Comparison of ENCODE assay signal across 15 cellular contexts in genomic region chrX:150503898-150504219, GRCh38.
DNase-seq lines count a peak whose midpoint lies in the region; ATAC-seq, FAIRE-seq and TF ChIP-seq lines count a peak whose summit lies in the region.
"Had no signal": no experiment of that assay in that cellular context is flagged by ENCODE, and none has a peak within 500 bp of the region (broad histone marks: within the 10 kb centered on the region; RNA-seq: fewer than 3 reads in every experiment).

No MANE protein-coding gene starts in this region.

- no peaks in the 10 kb centered on the region for H3K9me3 ChIP-seq in left ventricle myocardium inferior (replicated peaks)
- no peaks in the 10 kb centered on the region for H3K9me3 ChIP-seq in heart left ventricle
- no peaks in the 10 kb centered on the region for H3K9me3 ChIP-seq in RWPE2 (ENCODE audit: severe bottlenecking)
- H3K9me3 ChIP-seq in upper lobe of right lung, result no peaks in the 10 kb centered on the region
- H3K9me3 ChIP-seq: HAP-1 had no signal

- H3K27ac ChIP-seq in left ventricle myocardium inferior (replicated peaks) (peak overlapping the region; percentile 88), heart left ventricle (no peak overlapping the region), RWPE2 (ENCODE audit: poor library complexity, severe bottlenecking) (no peak overlapping the region), layer of hippocampus (ENCODE audit: low read depth, low read length) (peak overlapping the region; percentile 55), upper lobe of right lung (peak overlapping the region; percentile 17)
- H3K27ac ChIP-seq: VCaP had no signal

- H3K36me3 ChIP-seq in left ventricle myocardium inferior (no peaks in the 10 kb centered on the region), heart left ventricle (no peaks in the 10 kb centered on the region), RWPE2 (ENCODE audit: low read depth) (no peaks in the 10 kb centered on the region), upper lobe of right lung (no peaks in the 10 kb centered on the region)
- H3K36me3 ChIP-seq: HAP-1 had no signal

- DNase-seq in left ventricle myocardium inferior, result no peak
- DNase-seq in heart left ventricle, result no peak
- DNase-seq in RWPE2 (ENCODE audit: low spot score), result no peak
- DNase-seq in upper lobe of right lung, result peak; percentile 65
- DNase-seq in mucosa of gallbladder (ENCODE audit: low spot score), result no peak
- DNase-seq in HPDE6-E6E7 (ENCODE audit: extremely low spot score), result no peak
- DNase-seq in HTR-8/SVneo (ENCODE audit: insufficient read length, low spot score), result no peak
- DNase-seq: activated CD4-positive, alpha-beta memory T cell treated with anti-CD3 and anti-CD28 coated beads, Interleukin-2, amount 10 ng/mL, durations not matched to agents 7 days and 5 days; left ventricle myocardium superior; NCI-H1105 treated with DMSO at 0.1 percent for 48 hours; stimulated activated CD4-positive, alpha-beta T cell treated with anti-CD3 and anti-CD28 coated beads, Interleukin-2, amount 100 ng/mL, for 24 hours had no signal

- 74 to 90% (median 85%) methylated on average over 3 to 5 of the region's 5 CpGs for WGBS in heart left ventricle, 4 donors

- peaks cover 51% of the 10 kb centered on the region for H3K4me1 ChIP-seq in left ventricle myocardium inferior
- H3K4me1 ChIP-seq in heart left ventricle, result peaks cover 0 to 37% (median 6%) of the 10 kb centered on the region in 12 donors
- H3K4me1 ChIP-seq in RWPE2 (ENCODE audit: insufficient read depth, poor library complexity, severe bottlenecking), result no peaks in the 10 kb centered on the region
- peaks cover 10% of the 10 kb centered on the region for H3K4me1 ChIP-seq in upper lobe of right lung

- no peak for ATAC-seq in heart left ventricle
- ATAC-seq in RWPE2 (ENCODE audit: low read depth), result peak; percentile 73
- peak; percentile 72 for ATAC-seq in upper lobe of right lung
- ATAC-seq: left ventricle myocardium superior had no signal

- H3K27me3 ChIP-seq in left ventricle myocardium inferior (ENCODE audit: low read depth) (no peaks in the 10 kb centered on the region), heart left ventricle (no peaks in the 10 kb centered on the region), RWPE2 (ENCODE audit: insufficient read depth, poor library complexity, severe bottlenecking) (no peaks in the 10 kb centered on the region), layer of hippocampus (ENCODE audit: control insufficient read depth, insufficient read depth, low read length) (no peaks in the 10 kb centered on the region), upper lobe of right lung (no peaks in the 10 kb centered on the region)

- intact Hi-C loops in left ventricle myocardium inferior (cut with micrococcal nuclease) (no loop called here), heart left ventricle (cut with DNase I) (loop anchor here in 5 of 10 donors (10.0 kb wide), 3 partner anchors 61 to 91 kb away; partner anchors contain the start of gene MTM1 (in 1 of the 5)), upper lobe of right lung (cut with DNase I) (no loop called here)

- TF ChIP-seq POLR2A in heart left ventricle (IDR thresholded peaks at IDR 0.05), result no peak

- H3K4me3 ChIP-seq in left ventricle myocardium inferior (no peak overlapping the region), heart left ventricle (no peak overlapping the region), RWPE2 (ENCODE audit: severe bottlenecking) (no peak overlapping the region), upper lobe of right lung (no peak overlapping the region)
- H3K4me3 ChIP-seq: HAP-1 had no signal

- TF ChIP-seq CTCF in left ventricle myocardium inferior (IDR thresholded peaks at IDR 0.05; ENCODE audit: borderline replicate concordance) (no peak), heart left ventricle (IDR thresholded peaks at IDR 0.05) (no peak), RWPE2 (IDR thresholded peaks at IDR 0.05; ENCODE audit: poor library complexity, severe bottlenecking) (no peak), upper lobe of right lung (IDR thresholded peaks at IDR 0.05) (no peak)

- FAIRE-seq in HTR-8/SVneo (lab: Jason Lieb, UNC), result no peak
- FAIRE-seq: D721Med had no signal

Comparison
In these comparisons a context has a peak if more than half of its experiments do, and no peak if none do; other contexts are left out.
1. H3K27ac ChIP-seq: peak in left ventricle myocardium inferior (single experiment), layer of hippocampus (single experiment) and upper lobe of right lung (single experiment); none in heart left ventricle (0 of 12) and RWPE2 (single experiment).
2. ATAC-seq: peak in RWPE2 (single experiment) and upper lobe of right lung (single experiment); none in heart left ventricle (0 of 4).